ENCODE assay signal across 30 cellular contexts in genomic region chr9:109383947-109384346, GRCh38.
"Had no signal": no experiment of that assay in that cellular context is flagged by ENCODE, and none has a peak within 500 bp of the region (broad histone marks: within the 10 kb centered on the region; RNA-seq: fewer than 3 reads in every experiment).

No MANE protein-coding gene starts in this region.

- ATAC-seq: activated CD4-positive, alpha-beta T cell treated with anti-CD3 and anti-CD28 coated beads for 36 hours; activated CD8-positive, alpha-beta T cell treated with anti-CD3 and anti-CD28 coated beads for 36 hours; activated T-cell treated with anti-CD3 and anti-CD28 coated beads, Interleukin-2, amount 50 U/mL, for 4 hours; activated T-helper 17 cell treated with anti-CD3 and anti-CD28 coated beads, Interleukin-2, amount 50 U/mL, for 72 hours; body of pancreas; effector memory CD8-positive, alpha-beta T cell; foreskin keratinocyte; gastrocnemius medialis; WTC11 had no signal

- H3K4me1 ChIP-seq: esophagus muscularis mucosa, foreskin keratinocyte, gastrocnemius medialis, heart right ventricle had no signal

- H3K4me2 ChIP-seq: hepatocyte had no signal

- H2AFZ ChIP-seq: hepatocyte had no signal

- H3K27ac ChIP-seq: body of pancreas, esophagus muscularis mucosa, foreskin keratinocyte, gastrocnemius medialis, heart right ventricle, hepatocyte, VCaP had no signal

- H3K27me3 ChIP-seq: body of pancreas, esophagus muscularis mucosa, foreskin keratinocyte, gastrocnemius medialis, heart right ventricle, hepatocyte had no signal

- DNase-seq: activated CD4-positive, alpha-beta T cell treated with anti-CD3 and anti-CD28 coated beads for 36 hours; activated CD4-positive, alpha-beta T cell treated with anti-CD3 and anti-CD28 coated beads, Interleukin-2, amount 10 ng/mL, durations not matched to agents 7 days and 5 days; activated CD4-positive, alpha-beta T cell treated with anti-CD3 and anti-CD28 coated beads, Interleukin-2, amount 50 U/mL, for 4 hours; activated CD4-positive, CD25-positive, alpha-beta regulatory T cell treated with anti-CD3 and anti-CD28 coated beads, Interleukin-2, amount 50 U/mL, for 72 hours; activated CD8-positive, alpha-beta memory T cell treated with anti-CD3 and anti-CD28 coated beads for 24 hours; activated CD8-positive, alpha-beta T cell treated with anti-CD3 and anti-CD28 coated beads for 36 hours; activated effector memory CD4-positive, alpha-beta T cell treated with Interleukin-2 at 50 U/mL for 16 hours; activated gamma-delta T cell treated with Interleukin-2 at 50 U/mL for 16 hours; activated naive CD4-positive, alpha-beta T cell treated with anti-CD3 and anti-CD28 coated beads, Interleukin-2, amount 50 U/mL, for 16 hours; activated naive CD4-positive, alpha-beta T cell treated with Interleukin-2 at 50 U/mL for 16 hours; activated T-cell treated with anti-CD3 and anti-CD28 coated beads, Interleukin-2, amount 50 U/mL, for 4 hours; amygdala; aorta; body of pancreas; cortex of kidney; dermis blood vessel endothelial cell; effector CD4-positive, alpha-beta T cell; effector memory CD8-positive, alpha-beta T cell; erythroblast; foreskin keratinocyte; gastrocnemius medialis; glutamatergic neuron; heart right ventricle; T-helper 1 cell; T-helper 2 cell had no signal

- H3K9me3 ChIP-seq: body of pancreas, esophagus muscularis mucosa, gastrocnemius medialis, heart right ventricle had no signal

- H3K79me2 ChIP-seq: hepatocyte had no signal

- H3K4me3 ChIP-seq: body of pancreas, esophagus muscularis mucosa, gastrocnemius medialis, heart right ventricle, hepatocyte had no signal
